15 cellular contexts compared by ENCODE assay signal in genomic region chr16:55834044-55834443, GRCh38. TPM values are rescaled to one million over a fixed set of nuclear protein-coding genes. Genes with fewer than 3 reads are reported as not detected.
A peak's percentile ranks its signal among the peaks of the same experiment; 100 is the strongest.
DNase-seq lines count a peak whose midpoint lies in the region; ATAC-seq and TF ChIP-seq lines count a peak whose summit lies in the region.
"Had no signal": no experiment of that assay in that cellular context is flagged by ENCODE, and none has a peak within 500 bp of the region (broad histone marks: within the 10 kb centered on the region; RNA-seq: fewer than 3 reads in every experiment).

No MANE protein-coding gene starts in this region.

- no peak overlapping the region for H2BK5ac ChIP-seq in H9 (ENCODE audit: insufficient read length, low read length)

- no peak overlapping the region for H2BK120ac ChIP-seq in H9 (ENCODE audit: low read depth, low read length, poor library complexity, severe bottlenecking)

- DNase-seq in SIG-M5 (lab: John Stamatoyannopoulos, UW) (peak; percentile 79), mucosa of gallbladder (ENCODE audit: low spot score) (no peak), HPDE6-E6E7 (ENCODE audit: extremely low spot score) (no peak), H9 (no peak), glutamatergic neuron (no peak)
- DNase-seq: EL had no signal

- no peak overlapping the region for H3K18ac ChIP-seq in H9 (ENCODE audit: insufficient read length, low read depth, low read length)

- H4K8ac ChIP-seq in H9 (replicated peaks; ENCODE audit: insufficient read length, low read depth, low read length) = no peak overlapping the region

- H2BK20ac ChIP-seq in H9 (ENCODE audit: low read depth, low read length, poor library complexity, severe bottlenecking) = no peak overlapping the region

- H3K27me3 ChIP-seq in H9 (ENCODE audit: insufficient read depth, low read length) = no peaks in the 10 kb centered on the region

- no peak for TF ChIP-seq CTCF in H9 (conservative IDR thresholded peaks at IDR 0.05)
- TF ChIP-seq CTCF in glutamatergic neuron (IDR thresholded peaks at IDR 0.05; ENCODE audit: partially characterized antibody, unreplicated experiment) = no peak

- H2AK5ac ChIP-seq in H9 (ENCODE audit: insufficient read length, low read length) = no peak overlapping the region

- H3K36me3 Mint-ChIP-seq in H9 (ENCODE audit: insufficient read depth in 1 of 3, low read depth in 3 of 3) (no peaks in the 10 kb centered on the region), glutamatergic neuron (ENCODE audit: unreplicated experiment) (peaks cover 5% of the 10 kb centered on the region)

- H3K9me3 ChIP-seq in H9 (ENCODE audit: control insufficient read depth, low read depth, low read length) = no peaks in the 10 kb centered on the region

- H3K79me2 ChIP-seq in H9 (ENCODE audit: insufficient read depth, low read length) = no peaks in the 10 kb centered on the region

- H3K23ac ChIP-seq in H9 (ENCODE audit: insufficient read length, low read depth, low read length) = no peak overlapping the region

- H3K79me1 ChIP-seq in H9 (ENCODE audit: insufficient read depth, low read depth, low read length, poor library complexity, severe bottlenecking) = no peaks in the 10 kb centered on the region

- H3T11ph ChIP-seq in H9 (ENCODE audit: low read length) = no peak overlapping the region

- H3K27ac ChIP-seq in H9 (ENCODE audit: insufficient read length, low read depth, low read length) = no peak overlapping the region
- H3K27ac ChIP-seq: skin epidermis had no signal

- no peaks in the 10 kb centered on the region for H4K20me1 ChIP-seq in H9 (ENCODE audit: control insufficient read depth, insufficient read depth, insufficient read length)

- H3K23me2 ChIP-seq in H9 (ENCODE audit: insufficient read length, low read depth, low read length, poor library complexity, severe bottlenecking) = no peaks in the 10 kb centered on the region

- no peak overlapping the region for H3K56ac ChIP-seq in H9 (ENCODE audit: insufficient read length, low read depth, low read length)

- H3K14ac ChIP-seq in H9 (ENCODE audit: insufficient read depth, low read length) = no peak overlapping the region

- H3K9ac ChIP-seq in H9 (ENCODE audit: extremely low read depth, insufficient read length, low read length) = no peak overlapping the region

- H3K27me3 Mint-ChIP-seq in H9 (ENCODE audit: low read depth) (peaks cover 23% of the 10 kb centered on the region), glutamatergic neuron (ENCODE audit: unreplicated experiment) (no peaks in the 10 kb centered on the region)

- no peaks in the 10 kb centered on the region for H3K4me1 ChIP-seq in H9 (ENCODE audit: insufficient read depth, low read length)

- H3K4me3 Mint-ChIP-seq in H9 = no peak overlapping the region
- H3K4me3 Mint-ChIP-seq in glutamatergic neuron (ENCODE audit: unreplicated experiment) = no peak overlapping the region

- H3K4me1 Mint-ChIP-seq in H9 = peaks cover 5 to 11% of the 10 kb centered on the region in 2 experiments
- H3K4me1 Mint-ChIP-seq in glutamatergic neuron (ENCODE audit: low read depth, unreplicated experiment) = no peaks in the 10 kb centered on the region

- H3K4ac ChIP-seq in H9 (ENCODE audit: low read depth, low read length) = no peak overlapping the region

- H3K4me2 ChIP-seq in H9 (ENCODE audit: insufficient read depth, insufficient read length, low read length) = no peak overlapping the region

- no peak overlapping the region for H2BK12ac ChIP-seq in H9 (ENCODE audit: insufficient read length, low read depth, low read length)

- H2BK15ac ChIP-seq in H9 (ENCODE audit: low read depth, low read length) = no peak overlapping the region

- H4K5ac ChIP-seq in H9 (ENCODE audit: insufficient read length, low read depth, low read length) = no peak overlapping the region

- H3K9me3 Mint-ChIP-seq in H9 (no peaks in the 10 kb centered on the region), glutamatergic neuron (ENCODE audit: unreplicated experiment) (no peaks in the 10 kb centered on the region)

- ATAC-seq in GM18508 (IDR thresholded peaks at IDR 0.05; ENCODE audit: insufficient read depth, unreplicated experiment) = peak; percentile 86
- ATAC-seq in GM21515 (IDR thresholded peaks at IDR 0.05; ENCODE audit: unreplicated experiment) = peak; percentile 72
- peak; percentile 84 for ATAC-seq in HG03135 (IDR thresholded peaks at IDR 0.05; ENCODE audit: unreplicated experiment)

- no peak overlapping the region for H3K27ac Mint-ChIP-seq in H9
- no peak overlapping the region for H3K27ac Mint-ChIP-seq in glutamatergic neuron (ENCODE audit: unreplicated experiment)

- WGBS in H9 (ENCODE audit: extremely low coverage, insufficient read length, low lambda C conversion rate) = no CpG with 5 or more reads among the region's 7 CpGs

- H2AFZ ChIP-seq in H9 (ENCODE audit: low read length) = no peak overlapping the region

- no peak overlapping the region for H4K91ac ChIP-seq in H9 (ENCODE audit: insufficient read length, low read depth, low read length)

RNA-seq across cellular contexts. Expression of gene CES1, which starts 1.1 kb away (rescaled TPM):
- total RNA-seq in mucosa of gallbladder (704 TPM), H9 (2021) (not detected in 2 replicates), glutamatergic neuron (ENCODE audit: unreplicated experiment) (not detected)
- total RNA-seq: dermis microvascular lymphatic vessel endothelial cell, kidney epithelial cell, RPMI7951 had no signal

RNA-seq across cellular contexts. Expression of gene CES5A, which starts 41.1 kb away (rescaled TPM):
- total RNA-seq in mucosa of gallbladder = 2.2 TPM
- total RNA-seq in H9 (2021) = not detected in 2 replicates
- not detected for total RNA-seq in glutamatergic neuron (ENCODE audit: unreplicated experiment)
- total RNA-seq: dermis microvascular lymphatic vessel endothelial cell, fibroblast of villous mesenchyme, kidney epithelial cell, RPMI7951, urinary bladder had no signal

Comparison
In these comparisons a context has a peak if more than half of its experiments do, and no peak if none do; other contexts are left out.
1. RNA of gene CES1, which starts 1.1 kb away (total RNA-seq): 704 TPM in mucosa of gallbladder (single experiment); not detected in H9 and not detected in glutamatergic neuron (single experiment); every median in the first group is over 100 times any median in the second.
2. Peak in every context shown above with its lines, with median percentiles within 50 percentile points of each other: ATAC-seq.